Comparison of ENCODE assay signal across 8 cellular contexts in genomic region chr15:83106994-83107840, GRCh38. TPM values are rescaled to one million over a fixed set of nuclear protein-coding genes. Genes with fewer than 3 reads are reported as not detected.
A peak's percentile ranks its signal among the peaks of the same experiment; 100 is the strongest.
DNase-seq lines count a peak whose midpoint lies in the region; ATAC-seq and TF ChIP-seq lines count a peak whose summit lies in the region.

Gene TM6SF1 (plus strand): TSS chr15:83107645. CDS start chr15:83107681, 36 bp downstream.

- H3K9ac ChIP-seq in mesenchymal stem cell (ENCODE audit: low read length), result no peak within 1 kb of the TSS

- H3K23ac ChIP-seq in mesenchymal stem cell (ENCODE audit: low read length in 2 of 2), result peak within 1 kb of the TSS in 1 of 2 experiments; percentile 70

- H3K4me1 ChIP-seq in ectodermal cell (ENCODE audit: control insufficient read depth, insufficient read depth, low read length) (no peaks in the 10 kb centered on the region), mesenchymal stem cell (ENCODE audit: control insufficient read depth, insufficient read depth, low read depth, low read length) (peaks cover 16% of the 10 kb centered on the region)

- H3K27ac ChIP-seq in ectodermal cell (ENCODE audit: insufficient read depth, low read depth, low read length, poor library complexity, severe bottlenecking) (no peak within 1 kb of the TSS), mesenchymal stem cell (ENCODE audit: low read length, poor library complexity, severe bottlenecking) (no peak within 1 kb of the TSS)

- H3K27ac Mint-ChIP-seq in type B pancreatic cell, result no peak within 1 kb of the TSS

- peak within 1 kb of the TSS; percentile 81 for H3K4me3 Mint-ChIP-seq in type B pancreatic cell

- H3K4me1 Mint-ChIP-seq in type B pancreatic cell (ENCODE audit: unreplicated experiment), result no peaks in the 10 kb centered on the region

- WGBS in ectodermal cell, 2 experiments, result 1 to 2% methylated on average over 97 of the region's 97 CpGs
- 1% methylated on average over 85 of the region's 97 CpGs for WGBS in mesenchymal stem cell

- CTCF ChIA-PET in BJ (lab: Yijun Ruan, JAX), result no interaction called here

- H3K36me3 ChIP-seq in BJ (ENCODE audit: control insufficient read depth, insufficient read depth, low read length), result no peaks in the 10 kb centered on the region
- H3K36me3 ChIP-seq in ectodermal cell (ENCODE audit: control insufficient read depth, insufficient read depth, low read length), result no peaks in the 10 kb centered on the region
- peaks cover 0 to 3% of the 10 kb centered on the region in 2 experiments for H3K36me3 ChIP-seq in mesenchymal stem cell (ENCODE audit: control insufficient read depth in 1 of 2, insufficient read depth in 2 of 2, low read depth in 1 of 2, low read length in 2 of 2)

- H3K4me3 ChIP-seq in BJ (ENCODE audit: low read depth, low read length) (peak within 1 kb of the TSS; percentile 51), ectodermal cell (ENCODE audit: insufficient read depth, low read depth, low read length) (peak within 1 kb of the TSS; percentile 37), mesenchymal stem cell (ENCODE audit: insufficient read depth in 1 of 2, low read depth in 1 of 2, low read length in 2 of 2) (peak within 1 kb of the TSS; percentile 56 to 65)

- DNase-seq in BJ (ENCODE audit: low read depth) (no peak), mesenchymal stem cell (no peak), type B pancreatic cell (ENCODE audit: extremely low spot score, unreplicated experiment) (no peak), T1000 (lab: John Stamatoyannopoulos, UW) (no peak)

- peak within 1 kb of the TSS in 1 of 2 experiments; percentile 36 for H3K14ac ChIP-seq in mesenchymal stem cell (ENCODE audit: low read length in 2 of 2)

- no peak within 1 kb of the TSS for H2BK5ac ChIP-seq in mesenchymal stem cell (ENCODE audit: low read depth, low read length, poor library complexity, severe bottlenecking)

- POLR2A ChIA-PET in BJ (lab: Charles Lee), result interaction anchor here (0.7 kb wide), 1 partner anchor 30 kb away, joined by 11 read pairs; no protein-coding TSS in a partner anchor

- H3K9me3 ChIP-seq in ectodermal cell (ENCODE audit: control insufficient read depth, low read length), result no peaks in the 10 kb centered on the region
- no peaks in the 10 kb centered on the region for H3K9me3 ChIP-seq in mesenchymal stem cell (ENCODE audit: control insufficient read depth, low read length)

- H2BK120ac ChIP-seq in mesenchymal stem cell (ENCODE audit: low read depth, low read length), result peak within 1 kb of the TSS; percentile 49

- peak within 1 kb of the TSS in 1 of 2 experiments; percentile 59 for H2BK12ac ChIP-seq in mesenchymal stem cell (ENCODE audit: low read length in 2 of 2)

- peak within 1 kb of the TSS; percentile 55 for H4K8ac ChIP-seq in mesenchymal stem cell (ENCODE audit: low read length)

- peaks cover 6% of the 10 kb centered on the region for H3K9me3 Mint-ChIP-seq in type B pancreatic cell

- H3K79me1 ChIP-seq in mesenchymal stem cell (replicated peaks; ENCODE audit: low read length, poor library complexity, severe bottlenecking), result no peaks in the 10 kb centered on the region

- peak within 1 kb of the TSS; percentile 46 for H2AFZ ChIP-seq in mesenchymal stem cell (ENCODE audit: low read depth, low read length)

- peaks cover 6% of the 10 kb centered on the region for H3K36me3 Mint-ChIP-seq in type B pancreatic cell

- peak within 1 kb of the TSS; percentile 90 for H2BK15ac ChIP-seq in mesenchymal stem cell (ENCODE audit: low read depth, poor library complexity, severe bottlenecking)

- peak within 1 kb of the TSS; percentile 85 for H4K91ac ChIP-seq in mesenchymal stem cell (ENCODE audit: low read length)

- no peak within 1 kb of the TSS for H2AK5ac ChIP-seq in mesenchymal stem cell (ENCODE audit: low read length, severe bottlenecking)

- H3K4ac ChIP-seq in mesenchymal stem cell (ENCODE audit: low read depth in 1 of 2, low read length in 2 of 2), result peak within 1 kb of the TSS in 1 of 2 experiments; percentile 79

- H3K27me3 Mint-ChIP-seq in type B pancreatic cell, result peaks cover 72% of the 10 kb centered on the region

- peak within 1 kb of the TSS; percentile 92 for H3K4me2 ChIP-seq in mesenchymal stem cell (ENCODE audit: low read length, poor library complexity, severe bottlenecking)

- TF ChIP-seq CTCF in BJ (IDR thresholded peaks at IDR 0.05; ENCODE audit: insufficient read depth, low read depth, low read length), result no peak
- TF ChIP-seq CTCF in type B pancreatic cell (conservative IDR thresholded peaks at IDR 0.05), result no peak

- ATAC-seq in GM19397 (IDR thresholded peaks at IDR 0.05; ENCODE audit: unreplicated experiment), result peak; percentile 38
- ATAC-seq in SK-N-SH treated with all-trans-retinoic acid at 6 μM for 48 hours, result peak; percentile 45
- ATAC-seq in HG03196 (IDR thresholded peaks at IDR 0.05; ENCODE audit: unreplicated experiment), result no peak

- peak within 1 kb of the TSS; percentile 71 to 75 for H3K18ac ChIP-seq in mesenchymal stem cell (ENCODE audit: low read depth in 1 of 2, low read length in 2 of 2)

- H3K27me3 ChIP-seq in BJ (ENCODE audit: control insufficient read depth, insufficient read depth, low read length) (peaks cover 3% of the 10 kb centered on the region; the same call in 1 of the 2 replicates), ectodermal cell (ENCODE audit: control insufficient read depth, insufficient read depth, low read length, poor library complexity, severe bottlenecking) (peaks cover 43% of the 10 kb centered on the region), mesenchymal stem cell (ENCODE audit: control insufficient read depth in 1 of 2, insufficient read depth in 1 of 2, low read length in 2 of 2) (peaks cover 49 to 57% of the 10 kb centered on the region in 2 experiments)

TF ChIP-seq in SK-N-SH treated with all-trans-retinoic acid at 6 μM for 48 hours, 23 proteins besides CTCF, POLR2A, EP300 and RAD21:
- TF ChIP-seq GLIS3 (CRISPR knock-in tag; IDR thresholded peaks at IDR 0.05), result no peak
- no peak for TF ChIP-seq PPARA (CRISPR knock-in tag; IDR thresholded peaks at IDR 0.05; ENCODE audit: borderline replicate concordance)
- no peak for TF ChIP-seq RARB (CRISPR knock-in tag; IDR thresholded peaks at IDR 0.05)
- TF ChIP-seq ZFP30 (CRISPR knock-in tag; IDR thresholded peaks at IDR 0.05), result no peak
- no peak for TF ChIP-seq ESRRG (CRISPR knock-in tag; IDR thresholded peaks at IDR 0.05)
- TF ChIP-seq ZNF565 (CRISPR knock-in tag; conservative IDR thresholded peaks at IDR 0.05; ENCODE audit: low read depth), result no peak
- TF ChIP-seq POU6F1 (CRISPR knock-in tag; IDR thresholded peaks at IDR 0.05; ENCODE audit: borderline replicate concordance, low read depth), result no peak

RNA-seq across cellular contexts. Expression of gene TM6SF1, which starts in this region (rescaled TPM):
- 3.2 and 3.8 TPM in 2 replicates for polyA plus RNA-seq in BJ (2011; rRNA removed)
- polyA minus RNA-seq in BJ (2011; rRNA and poly(A)+ RNA removed), result 0.72 and 0.81 TPM in 2 replicates
- not detected for polyA plus RNA-seq in ectodermal cell (2013, experiment 1 of 4)
- polyA plus RNA-seq in ectodermal cell (2013, experiment 2 of 4), result not detected
- not detected for polyA plus RNA-seq in ectodermal cell (2013, experiment 3 of 4)
- 0.24 TPM for polyA plus RNA-seq in ectodermal cell (2013, experiment 4 of 4)
- 5.1 TPM for polyA plus RNA-seq in mesenchymal stem cell (2013, experiment 1 of 2)
- polyA plus RNA-seq in mesenchymal stem cell (2013, experiment 2 of 2), result 5.1 TPM
- 0.14 and 0.24 TPM in 2 replicates for total RNA-seq in type B pancreatic cell (ENCODE audit: low replicate concordance)
